ENCODE assay signal across 21 cellular contexts in genomic region chr15:86432861-86433260, GRCh38.
"Had no signal": no experiment of that assay in that cellular context is flagged by ENCODE, and none has a peak within 500 bp of the region (broad histone marks: within the 10 kb centered on the region; RNA-seq: fewer than 3 reads in every experiment).

No MANE protein-coding gene starts in this region.

- H3K27ac ChIP-seq: colonic mucosa, left lung, right atrium auricular region, tibial nerve had no signal

- DNase-seq: activated B cell treated with CpG ODN at 0.5 μM for 24 hours; activated CD4-positive, alpha-beta T cell treated with anti-CD3 and anti-CD28 coated beads, Interleukin-2, amount 50 U/mL, for 1 hour; activated CD8-positive, alpha-beta T cell treated with anti-CD3 and anti-CD28 coated beads for 36 hours; activated naive CD4-positive, alpha-beta T cell; activated T-cell treated with anti-CD3 and anti-CD28 coated beads, Interleukin-2, amount 50 U/mL, for 48 hours; colonic mucosa; effector memory CD4-positive, alpha-beta T cell; head of caudate nucleus; naive B cell; occipital lobe; stimulated activated CD4-positive, alpha-beta T cell treated with anti-CD3 and anti-CD28 coated beads, Interleukin-15, amount 100 ng/mL, for 24 hours; stimulated activated CD4-positive, alpha-beta T cell treated with anti-CD3 and anti-CD28 coated beads, Interleukin-2, amount 100 ng/mL, for 24 hours; stimulated activated naive CD4-positive, alpha-beta T cell treated with Interleukin-2 at 50 U/mL for 16 hours; T-helper 2 cell had no signal

- H3K4me3 Mint-ChIP-seq: activated B cell treated with CpG ODN at 0.5 μM for 24 hours; activated CD8-positive, alpha-beta T cell treated with anti-CD3 and anti-CD28 coated beads for 36 hours; mesothelial cell of epicardium; naive B cell; neural crest cell had no signal

- H3K36me3 Mint-ChIP-seq: activated naive CD4-positive, alpha-beta T cell treated with anti-CD3 and anti-CD28 coated beads, Interleukin-2, amount 50 U/mL, for 72 hours; mesothelial cell of epicardium; naive B cell had no signal

- H3K27me3 ChIP-seq: colonic mucosa, left lung, right atrium auricular region, tibial nerve had no signal

- H3K4me3 ChIP-seq: colonic mucosa, left lung, right atrium auricular region, tibial nerve had no signal

- H3K4me1 ChIP-seq: colonic mucosa, left lung, right atrium auricular region, tibial nerve had no signal

- H3K36me3 ChIP-seq: colonic mucosa, left lung, right atrium auricular region, tibial nerve had no signal

- H3K27ac Mint-ChIP-seq: activated B cell treated with CpG ODN at 0.5 μM for 24 hours; activated CD8-positive, alpha-beta T cell treated with anti-CD3 and anti-CD28 coated beads for 36 hours; activated naive CD4-positive, alpha-beta T cell treated with anti-CD3 and anti-CD28 coated beads, Interleukin-2, amount 50 U/mL, for 72 hours; activated T-helper 2 cell treated with anti-CD3 and anti-CD28 coated beads, Interferon-gamma antibody, Interleukin-2, Interleukin-4, amounts not matched to agents 10 μg/mL and 5 μg/mL and 100 μg/mL, durations not matched to agents 14 hours and 24 hours and 36 hours; mesothelial cell of epicardium; naive B cell had no signal

- H3K9me3 ChIP-seq: colonic mucosa, left lung, right atrium auricular region, tibial nerve had no signal

- H3K4me1 Mint-ChIP-seq: activated B cell treated with CpG ODN at 0.5 μM for 24 hours, mesothelial cell of epicardium, naive B cell had no signal

- H3K9me3 Mint-ChIP-seq: activated B cell treated with CpG ODN at 0.5 μM for 24 hours; activated CD8-positive, alpha-beta T cell treated with anti-CD3 and anti-CD28 coated beads for 36 hours; activated naive CD4-positive, alpha-beta T cell treated with anti-CD3 and anti-CD28 coated beads, Interleukin-2, amount 50 U/mL, for 72 hours; activated T-helper 2 cell treated with anti-CD3 and anti-CD28 coated beads, Interferon-gamma antibody, Interleukin-2, Interleukin-4, amounts not matched to agents 10 μg/mL and 5 μg/mL and 100 μg/mL, durations not matched to agents 14 hours and 24 hours and 36 hours; mesothelial cell of epicardium; neural crest cell had no signal

- H3K27me3 Mint-ChIP-seq: activated B cell treated with CpG ODN at 0.5 μM for 24 hours; activated CD8-positive, alpha-beta T cell treated with anti-CD3 and anti-CD28 coated beads for 36 hours; naive B cell had no signal

- ATAC-seq: activated CD8-positive, alpha-beta T cell treated with anti-CD3 and anti-CD28 coated beads for 36 hours; activated naive CD4-positive, alpha-beta T cell treated with anti-CD3 and anti-CD28 coated beads, Interleukin-2, amount 50 U/mL, for 72 hours; left lung had no signal
